ENCODE assay signal across 8 cellular contexts in the genomic region with DNA sequence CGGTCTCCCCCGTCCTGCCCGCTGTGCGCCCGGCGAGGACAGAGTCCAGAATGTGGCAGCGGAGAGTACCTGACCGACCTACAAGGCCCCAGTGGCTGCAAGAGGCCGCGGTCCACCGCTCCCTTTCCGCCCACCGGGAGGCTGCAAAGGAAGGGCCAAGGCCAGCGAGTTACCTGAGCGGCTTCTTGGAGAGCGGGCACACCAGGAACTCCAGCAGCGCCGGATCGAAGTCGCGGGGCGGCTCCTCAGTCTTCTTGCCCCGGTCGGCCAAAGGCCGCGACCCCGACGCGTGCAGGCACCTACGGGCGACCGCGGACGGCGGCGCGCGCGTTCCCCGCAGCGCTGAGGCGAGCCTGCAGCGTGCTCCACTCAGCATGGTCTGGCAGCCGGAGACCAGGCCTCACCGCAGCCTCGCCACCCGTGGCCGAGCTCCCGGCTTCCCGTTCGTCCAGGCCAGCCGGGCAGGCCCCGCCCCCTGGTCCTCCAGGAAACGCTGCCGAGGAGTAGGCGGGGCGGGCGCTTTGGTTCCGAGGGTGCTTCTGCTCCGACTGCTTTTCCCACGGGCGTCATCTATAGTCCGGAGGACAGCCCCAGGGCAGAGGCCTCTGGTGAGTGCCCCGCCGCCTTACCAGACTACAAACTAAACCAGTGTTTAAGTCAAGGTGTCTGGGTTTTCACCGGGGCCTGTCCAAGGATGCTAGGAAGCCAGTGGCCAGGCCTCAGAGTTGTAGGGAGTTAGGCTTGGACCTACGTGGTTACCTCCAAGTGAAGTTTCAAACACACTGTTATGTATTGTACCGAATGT. TPM values are rescaled to one million over a fixed set of nuclear protein-coding genes. Genes with fewer than 3 reads are reported as not detected.
DNase-seq lines count a peak whose midpoint lies in the region; TF ChIP-seq lines count a peak whose summit lies in the region.

Gene PYURF (minus strand): TSS at position 452 of the 805 bp plus-strand sequence. CDS start 76 bp downstream, at position 376.

- peak within 1 kb of the TSS; percentile 93 for H3K4me3 Mint-ChIP-seq in HFFc6

- peak within 1 kb of the TSS; percentile 94 for H3K27ac Mint-ChIP-seq in HFFc6

- DNase-seq in GM06990 (ENCODE audit: extremely low read depth, insufficient read length) (peak; percentile 90), HFFc6 (peak; percentile 95), NAMALWA (ENCODE audit: low spot score) (peak; percentile 64), SK-N-MC (ENCODE audit: low read depth, low spot score) (no peak), germinal center (ENCODE audit: low spot score) (peak; percentile 66), nucleus accumbens (lab: John Stamatoyannopoulos, UW) (peak; percentile 60 to 95 (median 88)), superior temporal gyrus (ENCODE audit: extremely low spot score) (peak; percentile 93)
- DNase-seq in activated naive CD4-positive, alpha-beta T cell treated with anti-CD3 and anti-CD28 coated beads, Interleukin-2, amount 50 U/mL, for 16 hours, result peak; percentile 73

- peaks cover 64% of the 10 kb centered on the region for H3K4me1 Mint-ChIP-seq in HFFc6 (ENCODE audit: low read depth)

- no peaks in the 10 kb centered on the region for H3K9me3 ChIP-seq in SK-N-MC (ENCODE audit: low read depth, low read length)

- peaks cover 23% of the 10 kb centered on the region for H3K36me3 Mint-ChIP-seq in HFFc6 (ENCODE audit: low read depth)

- H3K27ac ChIP-seq in SK-N-MC, result no peak within 1 kb of the TSS

- no peaks in the 10 kb centered on the region for H3K27me3 ChIP-seq in GM06990 (replicated peaks; ENCODE audit: control insufficient read depth, insufficient read depth, low read length)

- peak within 1 kb of the TSS; percentile 85 for H3K9ac ChIP-seq in SK-N-MC (ENCODE audit: insufficient read length)

- no peaks in the 10 kb centered on the region for H3K9me3 Mint-ChIP-seq in HFFc6

- TF ChIP-seq CTCF in GM06990 (IDR thresholded peaks at IDR 0.05; ENCODE audit: insufficient read depth, low read length, poor library complexity, severe bottlenecking) (no peak), HFFc6 (IDR thresholded peaks at IDR 0.05) (no peak)

- H3K36me3 ChIP-seq in GM06990 (ENCODE audit: control insufficient read depth, insufficient read depth, low read length), result peaks cover 2% of the 10 kb centered on the region; the same call in 1 of the 2 replicates
- H3K36me3 ChIP-seq in SK-N-MC (ENCODE audit: insufficient read depth, low read length), result peaks cover 21% of the 10 kb centered on the region

- peak within 1 kb of the TSS; percentile 95 for H3K4me3 ChIP-seq in GM06990 (replicated peaks; ENCODE audit: low read depth, low read length)
- peak within 1 kb of the TSS; percentile 94 for H3K4me3 ChIP-seq in SK-N-MC

- no peaks in the 10 kb centered on the region for H3K27me3 Mint-ChIP-seq in HFFc6 (ENCODE audit: insufficient read depth)

RNA-seq across cellular contexts. Expression of gene PYURF, which starts in this region (rescaled TPM):
- 10 to 100 TPM; 70.4 to 78.6 (median 73.5) TPM for total RNA-seq in HFFc6 (2021; fragmentation: NEBNext Ultra II Directional; extraction: Animal tissue kit (Norgen Biotek cat#: 25700))
